9 cellular contexts compared by ENCODE assay signal in genomic region chr11:83241291-83241946, GRCh38. TPM values are rescaled to one million over a fixed set of nuclear protein-coding genes. Genes with fewer than 3 reads are reported as not detected.
A peak's percentile ranks its signal among the peaks of the same experiment; 100 is the strongest.
DNase-seq lines count a peak whose midpoint lies in the region; ATAC-seq and TF ChIP-seq lines count a peak whose summit lies in the region.
"Had no signal": no experiment of that assay in that cellular context is flagged by ENCODE, and none has a peak within 500 bp of the region (broad histone marks: within the 10 kb centered on the region; RNA-seq: fewer than 3 reads in every experiment).

No MANE protein-coding gene starts in this region.

- H3K4me2 ChIP-seq in KMS-11, result no peak overlapping the region
- H3K4me2 ChIP-seq in trophoblast cell (ENCODE audit: low read length), result no peak overlapping the region
- H3K4me2 ChIP-seq: BLaER1 treated with 17β-estradiol and CSF1 and Interleukin-3, amounts not matched to agents 10 nM and 100 nM had no signal

- H2AK5ac ChIP-seq in trophoblast cell (ENCODE audit: low read length), result no peak overlapping the region

- no peak overlapping the region for H2BK12ac ChIP-seq in trophoblast cell (ENCODE audit: low read length)

- no peak overlapping the region for H3K18ac ChIP-seq in trophoblast cell (ENCODE audit: low read length)

- no peak overlapping the region for H2BK5ac ChIP-seq in trophoblast cell (ENCODE audit: low read depth, low read length, poor library complexity)

- H3K27me3 ChIP-seq in KMS-11 (ENCODE audit: insufficient read depth, low read depth) (no peaks in the 10 kb centered on the region), trophoblast cell (ENCODE audit: insufficient read depth, low read length) (no peaks in the 10 kb centered on the region)
- H3K27me3 ChIP-seq in effector memory CD4-positive, alpha-beta T cell (replicated peaks; ENCODE audit: control insufficient read depth, insufficient read depth, low read length, poor library complexity, severe bottlenecking), result no peaks in the 10 kb centered on the region
- H3K27me3 ChIP-seq: BLaER1 treated with 17β-estradiol and CSF1 and Interleukin-3, amounts not matched to agents 10 nM and 100 nM had no signal

- H3K23ac ChIP-seq in trophoblast cell (ENCODE audit: low read length), result no peak overlapping the region

- ATAC-seq in GM21367 (IDR thresholded peaks at IDR 0.05; ENCODE audit: unreplicated experiment), result peak; percentile 90

- no peak overlapping the region for H3K9ac ChIP-seq in KMS-11
- H3K9ac ChIP-seq in trophoblast cell (ENCODE audit: low read length), result no peak overlapping the region
- H3K9ac ChIP-seq: BLaER1 treated with 17β-estradiol and CSF1 and Interleukin-3, amounts not matched to agents 10 nM and 100 nM had no signal

- no CpG with 5 or more reads among the region's 5 CpGs for WGBS in trophoblast cell (ENCODE audit: extremely low coverage, insufficient coverage, insufficient read length)

- no peaks in the 10 kb centered on the region for H4K20me1 ChIP-seq in KMS-11 (ENCODE audit: insufficient read depth)
- H4K20me1 ChIP-seq: BLaER1 treated with 17β-estradiol and CSF1 and Interleukin-3, amounts not matched to agents 10 nM and 100 nM had no signal

- H4K12ac ChIP-seq in trophoblast cell (ENCODE audit: low read depth, low read length), result no peak overlapping the region

- no peak overlapping the region for H4K91ac ChIP-seq in trophoblast cell (ENCODE audit: low read depth, low read length)

- H3K36me3 ChIP-seq in KMS-11 (ENCODE audit: insufficient read depth), result no peaks in the 10 kb centered on the region
- H3K36me3 ChIP-seq in trophoblast cell (ENCODE audit: control insufficient read depth in 1 of 2, insufficient read depth in 2 of 2, low read length in 2 of 2), result no peaks in the 10 kb centered on the region
- no peaks in the 10 kb centered on the region for H3K36me3 ChIP-seq in effector memory CD4-positive, alpha-beta T cell (ENCODE audit: control insufficient read depth, insufficient read depth, low read length)

- TF ChIP-seq CTCF in KMS-11 (conservative IDR thresholded peaks at IDR 0.05; ENCODE audit: low read depth, low read length) (peak; percentile 70), fibroblast of the aortic adventitia (IDR thresholded peaks at IDR 0.05; ENCODE audit: insufficient read depth, low read length) (peak; percentile 57)

- DNase-seq in NCI-H1417 (lab: John Stamatoyannopoulos, UW), result peak; percentile 38 to 82 (median 51)
- DNase-seq in NCI-H1417 treated with DMSO at 0.1 percent for 48 hours (lab: John Stamatoyannopoulos, UW), result no peak
- peak; percentile 43 to 80 for DNase-seq in SW 1271 (lab: John Stamatoyannopoulos, UW)
- DNase-seq in fibroblast of the aortic adventitia (ENCODE audit: low read depth), result peak; percentile 67
- peak; percentile 77 to 90 for DNase-seq in trophoblast cell
- DNase-seq in effector memory CD4-positive, alpha-beta T cell, result no peak

- H3K79me2 ChIP-seq in KMS-11 (ENCODE audit: insufficient read depth, low read depth) (no peaks in the 10 kb centered on the region), trophoblast cell (ENCODE audit: control insufficient read depth, insufficient read depth, low read length, poor library complexity) (no peaks in the 10 kb centered on the region)

- H2AFZ ChIP-seq in KMS-11 (ENCODE audit: low read depth) (no peak overlapping the region), trophoblast cell (ENCODE audit: insufficient read depth, low read length, poor library complexity) (no peak overlapping the region)

- no peak overlapping the region for H4K8ac ChIP-seq in trophoblast cell (ENCODE audit: low read depth, low read length)

- H3K4me3 ChIP-seq in KMS-11 (IDR thresholded peaks at IDR 0.05; ENCODE audit: insufficient read depth, low read depth, low read length) (no peak overlapping the region), fibroblast of the aortic adventitia (ENCODE audit: low read depth, low read length) (no peak overlapping the region), trophoblast cell (ENCODE audit: low read depth, low read length) (no peak overlapping the region)
- H3K4me3 ChIP-seq in effector memory CD4-positive, alpha-beta T cell (ENCODE audit: insufficient read depth, low read depth, low read length, poor library complexity, severe bottlenecking), result no peak overlapping the region
- H3K4me3 ChIP-seq: BLaER1 treated with 17β-estradiol and CSF1 and Interleukin-3, amounts not matched to agents 10 nM and 100 nM had no signal

- H3K27ac ChIP-seq in KMS-11 (no peak overlapping the region), trophoblast cell (ENCODE audit: low read depth, low read length) (no peak overlapping the region)
- H3K27ac ChIP-seq in effector memory CD4-positive, alpha-beta T cell (ENCODE audit: insufficient read depth, low read length, poor library complexity, severe bottlenecking), result no peak overlapping the region
- H3K27ac ChIP-seq: BLaER1 treated with 17β-estradiol and CSF1 and Interleukin-3, amounts not matched to agents 10 nM and 100 nM had no signal

- no peak overlapping the region for H3K4ac ChIP-seq in trophoblast cell (ENCODE audit: low read depth, low read length)

- H3K4me1 ChIP-seq in KMS-11 (ENCODE audit: low read depth, poor library complexity, severe bottlenecking) (no peaks in the 10 kb centered on the region), trophoblast cell (ENCODE audit: control insufficient read depth in 1 of 2, insufficient read depth in 2 of 2, low read length in 2 of 2) (no peaks in the 10 kb centered on the region)
- H3K4me1 ChIP-seq in effector memory CD4-positive, alpha-beta T cell (ENCODE audit: control insufficient read depth, insufficient read depth, low read length, poor library complexity, severe bottlenecking), result no peaks in the 10 kb centered on the region
- H3K4me1 ChIP-seq: BLaER1 treated with 17β-estradiol and CSF1 and Interleukin-3, amounts not matched to agents 10 nM and 100 nM had no signal

- H2BK120ac ChIP-seq in trophoblast cell (ENCODE audit: insufficient read depth, low read length, poor library complexity), result no peak overlapping the region

- no peaks in the 10 kb centered on the region for H3K79me1 ChIP-seq in trophoblast cell (ENCODE audit: low read length)

- no peaks in the 10 kb centered on the region for H3K9me3 ChIP-seq in trophoblast cell (ENCODE audit: insufficient read depth, low read depth, low read length)
- H3K9me3 ChIP-seq in effector memory CD4-positive, alpha-beta T cell (ENCODE audit: control insufficient read depth, low read length), result no peaks in the 10 kb centered on the region
- H3K9me3 ChIP-seq: BLaER1 treated with 17β-estradiol and CSF1 and Interleukin-3, amounts not matched to agents 10 nM and 100 nM had no signal

- no peak overlapping the region for H3K14ac ChIP-seq in trophoblast cell (ENCODE audit: low read length)

RNA-seq across cellular contexts. Expression of gene CCDC90B, which starts 44.7 kb away (rescaled TPM):
- 78.0 and 168 TPM in 2 replicates for total RNA-seq in fibroblast of the aortic adventitia (ENCODE audit: low replicate concordance)
- polyA plus RNA-seq in trophoblast cell (2013), result 55.8 and 58.1 TPM in 2 replicates

RNA-seq across cellular contexts. Expression of gene ANKRD42, which starts 47.9 kb away (rescaled TPM):
- total RNA-seq in fibroblast of the aortic adventitia (ENCODE audit: low replicate concordance), result 8.3 and 9.5 TPM in 2 replicates
- 2.4 and 2.7 TPM in 2 replicates for polyA plus RNA-seq in trophoblast cell (2013)

Comparison
In these comparisons a context has a peak if more than half of its experiments do, and no peak if none do; other contexts are left out.
1. DNase-seq: peak in NCI-H1417 (3 of 3), SW 1271 (2 of 2), fibroblast of the aortic adventitia (single experiment) and trophoblast cell (2 of 2); none in NCI-H1417 treated with DMSO at 0.1 percent for 48 hours (single experiment) and effector memory CD4-positive, alpha-beta T cell (0 of 3).